In the genomic region with DNA sequence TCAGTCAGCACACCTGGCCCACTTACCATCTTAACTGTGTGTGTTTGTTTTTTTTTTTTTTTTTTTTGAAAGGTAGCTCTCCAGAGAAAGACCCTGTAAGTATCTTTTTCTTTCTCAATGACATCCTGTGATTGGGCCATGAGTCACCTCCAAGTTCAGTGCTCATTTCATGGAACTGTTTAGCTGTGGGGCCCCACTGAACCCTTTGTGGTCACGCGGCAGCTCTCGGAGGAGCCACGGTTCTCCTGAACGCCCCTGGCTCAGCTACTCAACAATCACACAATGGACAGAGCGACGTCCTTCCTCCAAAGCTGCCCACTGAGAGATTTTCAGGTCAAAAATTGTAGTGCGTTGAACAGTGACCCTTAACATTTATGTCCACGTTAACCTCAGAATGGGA, we compare ENCODE assay signal across 19 cellular contexts. TPM values are rescaled to one million over a fixed set of nuclear protein-coding genes. Genes with fewer than 3 reads are reported as not detected.
DNase-seq lines count a peak whose midpoint lies in the region; ATAC-seq lines count a peak whose summit lies in the region.
"Had no signal": no experiment of that assay in that cellular context is flagged by ENCODE, and none has a peak within 500 bp of the region (broad histone marks: within the 10 kb centered on the region; RNA-seq: fewer than 3 reads in every experiment).

No MANE protein-coding gene starts in this region.

- no peak overlapping the region for H3K4me3 ChIP-seq in mesenchymal stem cell (ENCODE audit: insufficient read depth in 1 of 2, low read depth in 1 of 2, low read length in 2 of 2)
- H3K4me3 ChIP-seq: colonic mucosa, sigmoid colon, suprapubic skin had no signal

- no peak overlapping the region for H4K91ac ChIP-seq in mesenchymal stem cell (ENCODE audit: low read length)

- ATAC-seq in activated CD4-positive, alpha-beta T cell treated with anti-CD3 and anti-CD28 coated beads for 36 hours: peak; percentile 72
- ATAC-seq in HG03097 (IDR thresholded peaks at IDR 0.05; ENCODE audit: low FRiP score, unreplicated experiment): no peak

- intact Hi-C loops in activated CD4-positive, alpha-beta T cell treated with anti-CD3 and anti-CD28 coated beads for 36 hours (cut with DNase I, micrococcal nuclease): loop anchor here (2.0 to 10.0 kb wide), 6 partner anchors 70 to 1272 kb away; a partner anchor contains a TSS

- no peaks in the 10 kb centered on the region for H3K9me3 Mint-ChIP-seq in activated CD4-positive, alpha-beta T cell treated with anti-CD3 and anti-CD28 coated beads for 36 hours (ENCODE audit: low read depth)
- H3K9me3 Mint-ChIP-seq: CD4-positive, alpha-beta T cell had no signal

- no peaks in the 10 kb centered on the region for H3K79me1 ChIP-seq in mesenchymal stem cell (replicated peaks; ENCODE audit: low read length, poor library complexity, severe bottlenecking)

- H3K27ac ChIP-seq in mesenchymal stem cell (ENCODE audit: low read length, poor library complexity, severe bottlenecking): no peak overlapping the region
- H3K27ac ChIP-seq: colonic mucosa, sigmoid colon, suprapubic skin had no signal

- H3K4me2 ChIP-seq in mesenchymal stem cell (ENCODE audit: low read length, poor library complexity, severe bottlenecking): no peak overlapping the region

- no peak overlapping the region for H4K8ac ChIP-seq in mesenchymal stem cell (ENCODE audit: low read length)

- no peak overlapping the region for H2BK120ac ChIP-seq in mesenchymal stem cell (ENCODE audit: low read depth, low read length)

- peaks cover 2% of the 10 kb centered on the region for H3K4me1 ChIP-seq in mesenchymal stem cell (ENCODE audit: control insufficient read depth, insufficient read depth, low read depth, low read length)
- H3K4me1 ChIP-seq: colonic mucosa, sigmoid colon, suprapubic skin had no signal

- no peak overlapping the region for H2BK5ac ChIP-seq in mesenchymal stem cell (ENCODE audit: low read depth, low read length, poor library complexity, severe bottlenecking)

- no peak overlapping the region for H3K18ac ChIP-seq in mesenchymal stem cell (ENCODE audit: low read depth in 1 of 2, low read length in 2 of 2)

- H3K4me1 Mint-ChIP-seq in activated CD4-positive, alpha-beta T cell treated with anti-CD3 and anti-CD28 coated beads for 36 hours: peaks cover 18% of the 10 kb centered on the region

- H3K27me3 Mint-ChIP-seq in activated CD4-positive, alpha-beta T cell treated with anti-CD3 and anti-CD28 coated beads for 36 hours: peaks cover 11% of the 10 kb centered on the region

- H3K27ac Mint-ChIP-seq in activated CD4-positive, alpha-beta T cell treated with anti-CD3 and anti-CD28 coated beads for 36 hours: peak overlapping the region; percentile 76
- H3K27ac Mint-ChIP-seq: CD4-positive, alpha-beta T cell had no signal

- H2BK12ac ChIP-seq in mesenchymal stem cell (ENCODE audit: low read length in 2 of 2): no peak overlapping the region

- no peak overlapping the region for H2AFZ ChIP-seq in mesenchymal stem cell (ENCODE audit: low read depth, low read length)

- H3K27me3 ChIP-seq in mesenchymal stem cell (ENCODE audit: control insufficient read depth in 1 of 2, insufficient read depth in 1 of 2, low read length in 2 of 2): peaks cover 0 to 5% of the 10 kb centered on the region in 2 experiments
- H3K27me3 ChIP-seq: colonic mucosa, sigmoid colon, suprapubic skin had no signal

- H3K36me3 Mint-ChIP-seq in activated CD4-positive, alpha-beta T cell treated with anti-CD3 and anti-CD28 coated beads for 36 hours (ENCODE audit: low read depth): no peaks in the 10 kb centered on the region

- H3K9ac ChIP-seq in mesenchymal stem cell (ENCODE audit: low read length): no peak overlapping the region

- WGBS in mesenchymal stem cell: 29% methylated on average over 9 of the region's 9 CpGs

- CTCF ChIA-PET in activated CD4-positive, alpha-beta T cell treated with anti-CD3 and anti-CD28 coated beads for 36 hours (lab: Charles Lee): no interaction called here

- no peak overlapping the region for H3K4me3 Mint-ChIP-seq in activated CD4-positive, alpha-beta T cell treated with anti-CD3 and anti-CD28 coated beads for 36 hours
- H3K4me3 Mint-ChIP-seq: CD4-positive, alpha-beta T cell had no signal

- H3K4ac ChIP-seq in mesenchymal stem cell (ENCODE audit: low read depth in 1 of 2, low read length in 2 of 2): no peak overlapping the region

- no peak overlapping the region for H3K14ac ChIP-seq in mesenchymal stem cell (ENCODE audit: low read length in 2 of 2)

- no peak overlapping the region for H2AK5ac ChIP-seq in mesenchymal stem cell (ENCODE audit: low read length, severe bottlenecking)

- no peaks in the 10 kb centered on the region for H3K36me3 ChIP-seq in mesenchymal stem cell (ENCODE audit: control insufficient read depth in 1 of 2, insufficient read depth in 2 of 2, low read depth in 1 of 2, low read length in 2 of 2)
- H3K36me3 ChIP-seq: colonic mucosa, sigmoid colon, suprapubic skin had no signal

- peak; percentile 82 for DNase-seq in activated CD4-positive, alpha-beta T cell treated with anti-CD3 and anti-CD28 coated beads for 36 hours
- DNase-seq in activated CD4-positive, alpha-beta T cell treated with anti-CD3 and anti-CD28 coated beads for 1 hour: no peak
- DNase-seq in GF-D8 (lab: John Stamatoyannopoulos, UW): peak; percentile 9
- peak; percentile 53 to 65 for DNase-seq in activated CD4-positive, alpha-beta T cell treated with anti-CD3 and anti-CD28 coated beads, Interleukin-2, amount 50 U/mL, for 48 hours
- peak; percentile 73 for DNase-seq in mesenchymal stem cell
- no peak for DNase-seq in effector CD8-positive, alpha-beta T cell (lab: John Stamatoyannopoulos, UW)
- DNase-seq in putamen (ENCODE audit: low spot score): no peak
- DNase-seq: CD4-positive, alpha-beta T cell; colonic mucosa; DMS79 treated with DMSO at 0.1 percent for 48 hours; mesendoderm; NCI-H748 treated with DMSO at 0.1 percent for 48 hours; sigmoid colon; T-helper 9 cell had no signal

- POLR2A ChIA-PET in activated CD4-positive, alpha-beta T cell treated with anti-CD3 and anti-CD28 coated beads for 36 hours (lab: Charles Lee): no interaction called here

- no peak overlapping the region for H2BK15ac ChIP-seq in mesenchymal stem cell (ENCODE audit: low read depth, poor library complexity, severe bottlenecking)

- H3K9me3 ChIP-seq in mesenchymal stem cell (ENCODE audit: control insufficient read depth, low read length): no peaks in the 10 kb centered on the region
- H3K9me3 ChIP-seq: colonic mucosa, sigmoid colon, suprapubic skin had no signal

- H3K23ac ChIP-seq in mesenchymal stem cell (ENCODE audit: low read length in 2 of 2): no peak overlapping the region

RNA-seq across cellular contexts. Expression of a gene that starts 14.2 kb away (rescaled TPM):
- total RNA-seq in activated CD4-positive, alpha-beta T cell treated with anti-CD3 and anti-CD28 coated beads for 36 hours: under 1 TPM; 0.37 to 0.63 TPM
- polyA plus RNA-seq in mesenchymal stem cell (2013, experiment 1 of 2): 1.4 TPM
- 1.4 TPM for polyA plus RNA-seq in mesenchymal stem cell (2013, experiment 2 of 2)
- total RNA-seq: astrocyte, epithelial cell of proximal tubule, HT-29 had no signal

RNA-seq across cellular contexts. Expression of a gene that starts 53.8 kb away (rescaled TPM):
- under 1 TPM; 0.18 to 0.30 TPM for total RNA-seq in activated CD4-positive, alpha-beta T cell treated with anti-CD3 and anti-CD28 coated beads for 36 hours
- polyA plus RNA-seq in mesenchymal stem cell (2013, experiment 1 of 2): 0.43 TPM
- polyA plus RNA-seq in mesenchymal stem cell (2013, experiment 2 of 2): 0.55 TPM
- total RNA-seq: epithelial cell of proximal tubule, HT-29 had no signal

Comparison
In these comparisons a context has a peak if more than half of its experiments do, and no peak if none do; other contexts are left out.
1. DNase-seq: peak in activated CD4-positive, alpha-beta T cell treated with anti-CD3 and anti-CD28 coated beads for 36 hours (single experiment), GF-D8 (single experiment), activated CD4-positive, alpha-beta T cell treated with anti-CD3 and anti-CD28 coated beads, Interleukin-2, amount 50 U/mL, for 48 hours (2 of 2) and mesenchymal stem cell (single experiment); none in activated CD4-positive, alpha-beta T cell treated with anti-CD3 and anti-CD28 coated beads for 1 hour (single experiment), effector CD8-positive, alpha-beta T cell (single experiment) and putamen (single experiment).